ENCODE assay signal across 16 cellular contexts in genomic region chr11:121479839-121480238, GRCh38. TPM values are rescaled to one million over a fixed set of nuclear protein-coding genes. Genes with fewer than 3 reads are reported as not detected.
DNase-seq lines count a peak whose midpoint lies in the region; ATAC-seq and TF ChIP-seq lines count a peak whose summit lies in the region.
"Had no signal": no experiment of that assay in that cellular context is flagged by ENCODE, and none has a peak within 500 bp of the region (broad histone marks: within the 10 kb centered on the region; RNA-seq: fewer than 3 reads in every experiment).

No MANE protein-coding gene starts in this region.

- H2AK5ac ChIP-seq in mesendoderm (ENCODE audit: low read length) = no peak overlapping the region

- no peaks in the 10 kb centered on the region for H3K79me2 ChIP-seq in mesendoderm (ENCODE audit: control insufficient read depth, insufficient read depth, low read length)

- no peak overlapping the region for H2BK120ac ChIP-seq in mesendoderm (ENCODE audit: low read depth, low read length)

- H3K56ac ChIP-seq in mesendoderm (ENCODE audit: low read length) = peak overlapping the region; percentile 45

- H2BK5ac ChIP-seq in mesendoderm (ENCODE audit: low read length) = peak overlapping the region; percentile 18

- H3K4me1 ChIP-seq in CD4-positive, alpha-beta memory T cell (ENCODE audit: insufficient read depth, low read length) = peaks cover 79% of the 10 kb centered on the region
- H3K4me1 ChIP-seq in HEK293 (ENCODE audit: control insufficient read depth, insufficient read depth, low read length) (no peaks in the 10 kb centered on the region), mesendoderm (ENCODE audit: control insufficient read depth, low read depth, low read length) (peaks cover 21% of the 10 kb centered on the region)

- H3K4me1 Mint-ChIP-seq in CD4-positive, alpha-beta memory T cell = peaks cover 50 to 92% (median 71%) of the 10 kb centered on the region in 4 donors

- CTCF ChIA-PET in CD4-positive, alpha-beta memory T cell (lab: Charles Lee; ENCODE audit: partially characterized antibody) = interaction anchor here (2.1 kb wide), 1 partner anchor 12 kb away, joined by 5 read pairs; no protein-coding TSS in a partner anchor
- CTCF ChIA-PET in HEK293 (lab: Yijun Ruan, JAX) = no interaction called here

- H3K36me3 ChIP-seq in CD4-positive, alpha-beta memory T cell (ENCODE audit: insufficient read depth, low read length) = peaks cover 34% of the 10 kb centered on the region
- H3K36me3 ChIP-seq in HEK293 (ENCODE audit: control insufficient read depth in 2 of 2, insufficient read depth in 1 of 2, low read length in 2 of 2) (peaks cover 0 to 4% of the 10 kb centered on the region in 2 experiments; a peak in 1 of 3 replicates), mesendoderm (ENCODE audit: control insufficient read depth, insufficient read depth, low read length) (no peaks in the 10 kb centered on the region)
- H3K36me3 ChIP-seq: suprapubic skin had no signal

- DNase-seq in CD4-positive, alpha-beta memory T cell = no peak
- no peak for DNase-seq in mesendoderm
- DNase-seq in NCI-H1048 (lab: John Stamatoyannopoulos, UW) = no peak
- no peak for DNase-seq in AG08396 (ENCODE audit: low spot score)
- DNase-seq: activated CD4-positive, alpha-beta T cell treated with anti-CD3 and anti-CD28 coated beads, Interleukin-2, amount 50 U/mL, for 4 hours; activated naive CD4-positive, alpha-beta T cell; C1 segment of cervical spinal cord; DMS79; effector memory CD8-positive, alpha-beta T cell; head of caudate nucleus; NCI-H2171; spleen had no signal

- TF ChIP-seq CTCF in HEK293 (tag by site-specific recombination; IDR thresholded peaks at IDR 0.05) (no peak), VCaP (conservative IDR thresholded peaks at IDR 0.05) (no peak)

- peak overlapping the region in 5 of 7 donors; percentile 12 to 62 (median 29) for H3K27ac Mint-ChIP-seq in CD4-positive, alpha-beta memory T cell
- H3K27ac Mint-ChIP-seq: effector memory CD8-positive, alpha-beta T cell had no signal

- no peaks in the 10 kb centered on the region for H3K9me3 Mint-ChIP-seq in CD4-positive, alpha-beta memory T cell
- H3K9me3 Mint-ChIP-seq: effector memory CD8-positive, alpha-beta T cell had no signal

- H3K27me3 Mint-ChIP-seq in CD4-positive, alpha-beta memory T cell = no peaks in the 10 kb centered on the region
- H3K27me3 Mint-ChIP-seq: effector memory CD8-positive, alpha-beta T cell had no signal

- H3K23ac ChIP-seq in mesendoderm (ENCODE audit: low read length) = no peak overlapping the region

- peaks cover 38 to 72% of the 10 kb centered on the region in 2 donors for H3K36me3 Mint-ChIP-seq in CD4-positive, alpha-beta memory T cell

- ATAC-seq in HG03439 (IDR thresholded peaks at IDR 0.05; ENCODE audit: unreplicated experiment) = no peak
- ATAC-seq: effector memory CD8-positive, alpha-beta T cell had no signal

- no peak overlapping the region for H4K5ac ChIP-seq in mesendoderm (ENCODE audit: low read length)

- no peak overlapping the region for H3K9ac ChIP-seq in mesendoderm (ENCODE audit: low read length)

- peak overlapping the region; percentile 87 for H3K18ac ChIP-seq in mesendoderm (ENCODE audit: low read length)

- peaks cover 1% of the 10 kb centered on the region for H3K79me1 ChIP-seq in mesendoderm (ENCODE audit: low read length)

- no peaks in the 10 kb centered on the region for H3K9me3 ChIP-seq in CD4-positive, alpha-beta memory T cell (ENCODE audit: control insufficient read depth in 1 of 2, low read length in 2 of 2)
- H3K9me3 ChIP-seq in HEK293 (ENCODE audit: control insufficient read depth, insufficient read depth, low read depth, low read length) = no peaks in the 10 kb centered on the region
- H3K9me3 ChIP-seq: spleen, suprapubic skin had no signal

- intact Hi-C loops in CD4-positive, alpha-beta memory T cell (cut with micrococcal nuclease) = loop anchor here (5.0 kb wide), 1 partner anchor 158 kb away; no protein-coding TSS in a partner anchor

- H4K8ac ChIP-seq in mesendoderm (ENCODE audit: low read depth, low read length) = no peak overlapping the region

- H3K4me3 Mint-ChIP-seq in CD4-positive, alpha-beta memory T cell = peak overlapping the region in 1 of 8 donors; percentile 3
- H3K4me3 Mint-ChIP-seq: effector memory CD8-positive, alpha-beta T cell had no signal

- H3K27me3 ChIP-seq in CD4-positive, alpha-beta memory T cell (ENCODE audit: insufficient read depth, low read length) = no peaks in the 10 kb centered on the region
- H3K27me3 ChIP-seq in mesendoderm (ENCODE audit: insufficient read depth, low read length, poor library complexity) = no peaks in the 10 kb centered on the region
- H3K27me3 ChIP-seq: spleen, suprapubic skin had no signal

- POLR2A ChIA-PET in CD4-positive, alpha-beta memory T cell (lab: Charles Lee; ENCODE audit: partially characterized antibody) = interaction anchor here (0.9 to 5.8 kb wide), 4 partner anchors 13 to 39 kb away, joined by 3 to 111 read pairs (median 52); partner anchors contain the start of genes SORL1 and SORL1-AS1
- POLR2A ChIA-PET in HEK293 (lab: Yijun Ruan, JAX) = no interaction called here

- no peak overlapping the region for H3K4me2 ChIP-seq in mesendoderm (ENCODE audit: low read length)

- peak overlapping the region; percentile 2 for H3K4ac ChIP-seq in mesendoderm (ENCODE audit: low read depth, low read length)

- no peak overlapping the region for H3K27ac ChIP-seq in CD4-positive, alpha-beta memory T cell (ENCODE audit: low read depth, low read length)
- no peak overlapping the region for H3K27ac ChIP-seq in HEK293 (ENCODE audit: extremely low read depth, low read depth, low read length)
- peak overlapping the region; percentile 78; the same call in 1 of the 2 replicates for H3K27ac ChIP-seq in VCaP
- peak overlapping the region; percentile 5 for H3K27ac ChIP-seq in mesendoderm (ENCODE audit: low read depth, low read length)
- H3K27ac ChIP-seq: suprapubic skin had no signal

- peak overlapping the region; percentile 9 for H2BK15ac ChIP-seq in mesendoderm (replicated peaks; ENCODE audit: low read depth)

- H3K4me3 ChIP-seq in CD4-positive, alpha-beta memory T cell (ENCODE audit: low read length in 2 of 2) = no peak overlapping the region
- H3K4me3 ChIP-seq in HEK293 (ENCODE audit: low read depth, low read length) = no peak overlapping the region
- H3K4me3 ChIP-seq in mesendoderm (ENCODE audit: low read length) = no peak overlapping the region
- H3K4me3 ChIP-seq: spleen, suprapubic skin had no signal

- no CpG with 5 or more reads among the region's 6 CpGs for WGBS in mesendoderm (ENCODE audit: extremely low coverage, insufficient coverage, low lambda C conversion rate)

TF ChIP-seq in HEK293, 187 proteins besides CTCF, POLR2A, EP300 and RAD21 (continues in another document):
- TF ChIP-seq ZFP41 (tag by site-specific recombination; IDR thresholded peaks at IDR 0.05; ENCODE audit: borderline replicate concordance) = no peak
- TF ChIP-seq ZNF18 (tag by site-specific recombination; IDR thresholded peaks at IDR 0.05) = no peak
- TF ChIP-seq ZNF692 (tag by site-specific recombination; IDR thresholded peaks at IDR 0.05) = peak; percentile 73
- no peak for TF ChIP-seq REST (tag by site-specific recombination; IDR thresholded peaks at IDR 0.05)

RNA-seq across cellular contexts. Expression of gene SORL1, which starts 27.7 kb away (rescaled TPM):
- total RNA-seq in CD4-positive, alpha-beta memory T cell = 100 to 1,000 TPM; 610 to 660 TPM
- polyA plus RNA-seq in CD4-positive, alpha-beta memory T cell = 100 to 1,000 TPM; 159 to 283 TPM
- 8.8 TPM for polyA plus RNA-seq in mesendoderm (2013, experiment 1 of 2)
- polyA plus RNA-seq in mesendoderm (2013, experiment 2 of 2) = 8.7 TPM

Comparison
In these comparisons a context has a peak if more than half of its experiments do, and no peak if none do; other contexts are left out.
1. H3K27ac ChIP-seq: peak in VCaP (single experiment) and mesendoderm (single experiment); none in CD4-positive, alpha-beta memory T cell (single experiment) and HEK293 (single experiment).